8 cellular contexts compared by ENCODE assay signal in the genomic region with DNA sequence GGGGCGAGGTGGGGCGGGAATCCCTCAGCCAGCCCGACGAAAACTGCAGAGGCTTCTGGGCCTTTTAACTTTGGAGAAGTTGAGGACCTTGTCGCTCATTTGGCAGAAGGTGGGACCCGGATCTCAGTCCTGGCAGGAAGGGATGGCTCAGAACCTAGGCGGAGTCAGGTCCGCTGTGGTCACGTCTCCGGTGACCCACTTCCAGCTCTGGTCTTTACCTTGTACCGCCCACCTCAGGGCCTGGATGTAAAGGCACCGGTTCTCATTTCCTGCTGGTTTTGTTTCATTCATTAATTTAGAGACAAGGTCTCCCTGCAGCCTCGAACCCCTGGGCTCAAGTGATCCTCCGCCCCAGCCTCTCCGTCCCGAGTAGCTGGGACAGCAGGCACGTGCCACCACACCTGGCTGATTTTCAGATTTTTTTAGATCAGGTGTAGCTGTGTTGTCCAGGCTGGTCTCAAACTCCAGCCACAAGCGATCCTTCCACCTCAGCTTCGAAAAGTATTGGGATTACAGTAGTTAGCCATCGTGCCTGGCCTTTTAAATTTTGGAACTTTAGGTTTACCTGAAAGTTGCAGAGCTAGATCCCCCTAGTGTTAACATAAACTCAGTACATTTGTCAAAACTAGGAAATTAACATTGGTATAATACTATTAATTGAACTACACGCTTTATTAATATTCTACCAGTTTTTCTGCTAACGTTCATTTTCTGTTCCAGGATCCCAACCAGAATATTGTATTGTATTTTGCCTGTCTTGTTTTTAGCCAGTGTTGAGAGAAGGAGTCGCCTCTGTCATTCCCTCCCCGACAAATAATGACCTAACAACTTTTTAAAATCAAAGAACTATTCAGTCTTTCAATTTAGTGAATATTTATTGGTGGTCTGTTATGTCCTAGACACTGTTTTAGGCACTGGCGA. TPM values are rescaled to one million over a fixed set of nuclear protein-coding genes. Genes with fewer than 3 reads are reported as not detected.
A peak's percentile ranks its signal among the peaks of the same experiment; 100 is the strongest.
DNase-seq lines count a peak whose midpoint lies in the region; ATAC-seq, FAIRE-seq and TF ChIP-seq lines count a peak whose summit lies in the region.

No MANE protein-coding gene starts in this region.

- H3K27ac ChIP-seq in iPS-18a (ENCODE audit: low read length): peak overlapping the region; percentile 75
- H3K27ac ChIP-seq in small intestine (ENCODE audit: low read depth in 1 of 2, low read length in 1 of 2): peak overlapping the region; percentile 82 to 97

- ATAC-seq in GM21576 (IDR thresholded peaks at IDR 0.05; ENCODE audit: unreplicated experiment) (peak; percentile 32), SK-N-SH treated with all-trans-retinoic acid at 6 μM for 48 hours (peak; percentile 79)

- 8 to 11% (median 10%) methylated on average over 25 of the region's 25 CpGs for WGBS in small intestine, 3 donors

- peak overlapping the region; percentile 82 for H3K9ac ChIP-seq in iPS-18a (ENCODE audit: low read length)

- H3K4me3 ChIP-seq in iPS-18a (ENCODE audit: low read length): peak overlapping the region; percentile 79
- peak overlapping the region; percentile 45 to 69 for H3K4me3 ChIP-seq in small intestine (ENCODE audit: low read depth in 1 of 2, low read length in 2 of 2)

- H3K9me3 ChIP-seq in iPS-18a (ENCODE audit: control insufficient read depth, low read depth, low read length) (no peaks in the 10 kb centered on the region), small intestine (ENCODE audit: control insufficient read depth, low read depth) (no peaks in the 10 kb centered on the region)

- peak; percentile 86 for DNase-seq in ELF-1 (ENCODE audit: low read depth, low spot score)
- peak; percentile 12 for DNase-seq in HuH-7 (ENCODE audit: low spot score)
- DNase-seq in astrocyte of the hippocampus (ENCODE audit: low read depth, low spot score): peak; percentile 47
- peak; percentile 54 for DNase-seq in small intestine
- DNase-seq in germinal center (ENCODE audit: low spot score): no peak

- H3K4me1 ChIP-seq in iPS-18a (ENCODE audit: control insufficient read depth, low read depth, low read length) (peaks cover 9% of the 10 kb centered on the region), small intestine (ENCODE audit: control insufficient read depth in 2 of 2, insufficient read depth in 1 of 2, low read depth in 1 of 2, low read length in 1 of 2) (no peaks in the 10 kb centered on the region)

- H3K36me3 ChIP-seq in iPS-18a (ENCODE audit: control insufficient read depth, low read depth, low read length): no peaks in the 10 kb centered on the region
- no peaks in the 10 kb centered on the region for H3K36me3 ChIP-seq in small intestine (ENCODE audit: control insufficient read depth in 2 of 2, insufficient read depth in 2 of 2, low read length in 2 of 2)

- FAIRE-seq in small intestine (lab: Jason Lieb, UNC): no peak

- H3K27me3 ChIP-seq in iPS-18a (ENCODE audit: control insufficient read depth, insufficient read depth, low read length): no peaks in the 10 kb centered on the region
- no peaks in the 10 kb centered on the region for H3K27me3 ChIP-seq in small intestine (ENCODE audit: control insufficient read depth in 2 of 2, insufficient read depth in 2 of 2, low read length in 2 of 2)

TF ChIP-seq in SK-N-SH treated with all-trans-retinoic acid at 6 μM for 48 hours, 23 proteins besides CTCF, POLR2A, EP300 and RAD21 (continues in another document):
- TF ChIP-seq TOX (CRISPR knock-in tag; IDR thresholded peaks at IDR 0.05; ENCODE audit: borderline replicate concordance) (no peak), ISL1 (CRISPR knock-in tag; IDR thresholded peaks at IDR 0.05) (no peak), ZNF8 (CRISPR knock-in tag; IDR thresholded peaks at IDR 0.05) (no peak), GLIS3 (CRISPR knock-in tag; IDR thresholded peaks at IDR 0.05) (no peak), ZC3H10 (CRISPR knock-in tag; IDR thresholded peaks at IDR 0.05) (no peak), ZFP3 (CRISPR knock-in tag; IDR thresholded peaks at IDR 0.05) (no peak), SNAI2 (CRISPR knock-in tag; IDR thresholded peaks at IDR 0.05) (no peak), ZNF565 (CRISPR knock-in tag; conservative IDR thresholded peaks at IDR 0.05; ENCODE audit: low read depth) (no peak), TCF4 (CRISPR knock-in tag; IDR thresholded peaks at IDR 0.05; ENCODE audit: borderline replicate concordance) (no peak), CSDC2 (CRISPR knock-in tag; IDR thresholded peaks at IDR 0.05) (no peak), ARNTL (CRISPR knock-in tag; IDR thresholded peaks at IDR 0.05; ENCODE audit: borderline replicate concordance, low read depth) (no peak)
- TF ChIP-seq, protein P1, sequence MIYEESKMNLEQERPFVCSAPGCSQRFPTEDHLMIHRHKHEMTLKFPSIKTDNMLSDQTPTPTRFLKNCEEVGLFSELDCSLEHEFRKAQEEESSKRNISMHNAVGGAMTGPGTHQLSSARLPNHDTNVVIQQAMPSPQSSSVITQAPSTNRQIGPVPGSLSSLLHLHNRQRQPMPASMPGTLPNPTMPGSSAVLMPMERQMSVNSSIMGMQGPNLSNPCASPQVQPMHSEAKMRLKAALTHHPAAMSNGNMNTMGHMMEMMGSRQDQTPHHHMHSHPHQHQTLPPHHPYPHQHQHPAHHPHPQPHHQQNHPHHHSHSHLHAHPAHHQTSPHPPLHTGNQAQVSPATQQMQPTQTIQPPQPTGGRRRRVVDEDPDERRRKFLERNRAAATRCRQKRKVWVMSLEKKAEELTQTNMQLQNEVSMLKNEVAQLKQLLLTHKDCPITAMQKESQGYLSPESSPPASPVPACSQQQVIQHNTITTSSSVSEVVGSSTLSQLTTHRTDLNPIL (CRISPR knock-in tag; IDR thresholded peaks at IDR 0.05; ENCODE audit: low read depth): no peak
- TF ChIP-seq, protein P2, sequence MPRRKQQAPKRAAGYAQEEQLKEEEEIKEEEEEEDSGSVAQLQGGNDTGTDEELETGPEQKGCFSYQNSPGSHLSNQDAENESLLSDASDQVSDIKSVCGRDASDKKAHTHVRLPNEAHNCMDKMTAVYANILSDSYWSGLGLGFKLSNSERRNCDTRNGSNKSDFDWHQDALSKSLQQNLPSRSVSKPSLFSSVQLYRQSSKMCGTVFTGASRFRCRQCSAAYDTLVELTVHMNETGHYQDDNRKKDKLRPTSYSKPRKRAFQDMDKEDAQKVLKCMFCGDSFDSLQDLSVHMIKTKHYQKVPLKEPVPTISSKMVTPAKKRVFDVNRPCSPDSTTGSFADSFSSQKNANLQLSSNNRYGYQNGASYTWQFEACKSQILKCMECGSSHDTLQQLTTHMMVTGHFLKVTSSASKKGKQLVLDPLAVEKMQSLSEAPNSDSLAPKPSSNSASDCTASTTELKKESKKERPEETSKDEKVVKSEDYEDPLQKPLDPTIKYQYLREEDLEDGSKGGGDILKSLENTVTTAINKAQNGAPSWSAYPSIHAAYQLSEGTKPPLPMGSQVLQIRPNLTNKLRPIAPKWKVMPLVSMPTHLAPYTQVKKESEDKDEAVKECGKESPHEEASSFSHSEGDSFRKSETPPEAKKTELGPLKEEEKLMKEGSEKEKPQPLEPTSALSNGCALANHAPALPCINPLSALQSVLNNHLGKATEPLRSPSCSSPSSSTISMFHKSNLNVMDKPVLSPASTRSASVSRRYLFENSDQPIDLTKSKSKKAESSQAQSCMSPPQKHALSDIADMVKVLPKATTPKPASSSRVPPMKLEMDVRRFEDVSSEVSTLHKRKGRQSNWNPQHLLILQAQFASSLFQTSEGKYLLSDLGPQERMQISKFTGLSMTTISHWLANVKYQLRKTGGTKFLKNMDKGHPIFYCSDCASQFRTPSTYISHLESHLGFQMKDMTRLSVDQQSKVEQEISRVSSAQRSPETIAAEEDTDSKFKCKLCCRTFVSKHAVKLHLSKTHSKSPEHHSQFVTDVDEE (CRISPR knock-in tag; IDR thresholded peaks at IDR 0.05): no peak
- TF ChIP-seq, protein P3, sequence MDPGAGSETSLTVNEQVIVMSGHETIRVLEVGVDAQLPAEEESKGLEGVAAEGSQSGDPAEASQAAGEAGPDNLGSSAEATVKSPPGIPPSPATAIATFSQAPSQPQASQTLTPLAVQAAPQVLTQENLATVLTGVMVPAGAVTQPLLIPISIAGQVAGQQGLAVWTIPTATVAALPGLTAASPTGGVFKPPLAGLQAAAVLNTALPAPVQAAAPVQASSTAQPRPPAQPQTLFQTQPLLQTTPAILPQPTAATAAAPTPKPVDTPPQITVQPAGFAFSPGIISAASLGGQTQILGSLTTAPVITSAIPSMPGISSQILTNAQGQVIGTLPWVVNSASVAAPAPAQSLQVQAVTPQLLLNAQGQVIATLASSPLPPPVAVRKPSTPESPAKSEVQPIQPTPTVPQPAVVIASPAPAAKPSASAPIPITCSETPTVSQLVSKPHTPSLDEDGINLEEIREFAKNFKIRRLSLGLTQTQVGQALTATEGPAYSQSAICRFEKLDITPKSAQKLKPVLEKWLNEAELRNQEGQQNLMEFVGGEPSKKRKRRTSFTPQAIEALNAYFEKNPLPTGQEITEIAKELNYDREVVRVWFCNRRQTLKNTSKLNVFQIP (CRISPR knock-in tag; IDR thresholded peaks at IDR 0.05; ENCODE audit: borderline replicate concordance, low read depth): no peak
- TF ChIP-seq, protein P4, sequence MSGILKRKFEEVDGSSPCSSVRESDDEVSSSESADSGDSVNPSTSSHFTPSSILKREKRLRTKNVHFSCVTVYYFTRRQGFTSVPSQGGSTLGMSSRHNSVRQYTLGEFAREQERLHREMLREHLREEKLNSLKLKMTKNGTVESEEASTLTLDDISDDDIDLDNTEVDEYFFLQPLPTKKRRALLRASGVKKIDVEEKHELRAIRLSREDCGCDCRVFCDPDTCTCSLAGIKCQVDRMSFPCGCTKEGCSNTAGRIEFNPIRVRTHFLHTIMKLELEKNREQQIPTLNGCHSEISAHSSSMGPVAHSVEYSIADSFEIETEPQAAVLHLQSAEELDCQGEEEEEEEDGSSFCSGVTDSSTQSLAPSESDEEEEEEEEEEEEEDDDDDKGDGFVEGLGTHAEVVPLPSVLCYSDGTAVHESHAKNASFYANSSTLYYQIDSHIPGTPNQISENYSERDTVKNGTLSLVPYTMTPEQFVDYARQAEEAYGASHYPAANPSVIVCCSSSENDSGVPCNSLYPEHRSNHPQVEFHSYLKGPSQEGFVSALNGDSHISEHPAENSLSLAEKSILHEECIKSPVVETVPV (CRISPR knock-in tag; IDR thresholded peaks at IDR 0.05): no peak

RNA-seq across cellular contexts. Expression of a gene that starts 0.9 kb away (rescaled TPM):
- polyA plus RNA-seq in small intestine: 1 to 10 TPM; 4.3 to 7.8 (median 6.1) TPM

RNA-seq across cellular contexts. Expression of a gene that starts 45.7 kb away (rescaled TPM):
- polyA plus RNA-seq in small intestine: 10 to 100 TPM; 24.0 to 37.6 (median 36.2) TPM
